ENCODE assay signal across 1 cellular context in genomic region chr12:110047297-110047940, GRCh38.
TF ChIP-seq lines count a peak whose summit lies in the region.

No MANE protein-coding gene starts in this region.

TF ChIP-seq in K562, 482 proteins besides CTCF, POLR2A, EP300 and RAD21:
- TF ChIP-seq E2F3 (CRISPR knock-in tag; IDR thresholded peaks at IDR 0.05) (no peak), XRCC3 (IDR thresholded peaks at IDR 0.05) (no peak), CLOCK (CRISPR knock-in tag; IDR thresholded peaks at IDR 0.05; ENCODE audit: borderline replicate concordance) (no peak), ZNF444 (CRISPR knock-in tag; IDR thresholded peaks at IDR 0.05) (no peak), ELF4 (CRISPR knock-in tag; IDR thresholded peaks at IDR 0.05) (no peak), L3MBTL2 (IDR thresholded peaks at IDR 0.05) (no peak), MTF1 (CRISPR knock-in tag; IDR thresholded peaks at IDR 0.05; ENCODE audit: borderline replicate concordance) (no peak), GTF2A2 (tag; IDR thresholded peaks at IDR 0.05) (no peak), CREM (IDR thresholded peaks at IDR 0.05; ENCODE audit: low read depth) (no peak)
TF ChIP-seq in K562: peak in this region for 0.
